ENCODE assay signal across 8 cellular contexts in the genomic region with DNA sequence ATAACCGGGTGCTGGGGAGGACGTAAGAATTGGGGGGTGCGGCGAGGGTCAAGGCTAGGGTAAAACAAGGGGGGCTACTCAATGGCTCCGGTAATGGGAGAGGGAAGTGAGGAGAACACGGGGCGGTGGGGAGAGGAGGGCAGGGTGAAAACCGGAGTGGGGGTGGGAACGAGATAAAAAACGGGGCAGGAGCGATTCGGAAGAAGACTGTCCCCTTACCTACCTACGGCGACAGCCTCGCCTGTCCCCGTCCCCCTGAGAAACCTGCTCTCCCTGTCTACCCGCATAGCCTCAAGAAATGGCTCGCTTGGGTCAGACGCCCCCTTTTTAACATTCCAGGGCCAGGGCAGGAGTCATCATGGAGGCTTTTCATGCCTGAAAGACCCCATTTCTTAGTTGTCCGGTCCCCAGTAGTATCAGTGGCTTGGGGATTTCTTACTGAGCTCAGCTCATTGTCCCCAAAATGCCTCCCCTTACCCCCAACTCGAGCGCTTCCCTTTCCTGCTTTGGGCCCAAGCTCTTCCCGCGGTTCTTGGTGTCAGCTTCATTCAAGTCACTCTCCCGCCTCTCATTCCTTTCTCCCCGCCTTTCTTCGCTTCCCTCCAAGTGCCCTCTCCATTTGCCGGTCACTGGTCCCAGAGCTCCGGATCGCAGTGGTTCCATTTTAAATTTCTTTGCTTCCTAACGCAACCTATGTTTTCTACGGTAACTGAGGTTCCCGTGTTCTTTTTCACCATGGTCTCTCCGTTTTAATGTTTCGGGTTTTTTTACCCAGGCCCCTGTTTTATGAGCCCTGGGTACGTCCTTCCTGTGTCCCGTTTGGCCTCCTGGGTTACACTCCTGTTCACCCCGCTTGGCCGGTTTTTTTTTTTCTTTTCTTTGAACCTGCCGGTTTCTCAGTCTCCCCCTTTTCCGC. TPM values are rescaled to one million over a fixed set of nuclear protein-coding genes. Genes with fewer than 3 reads are reported as not detected.
DNase-seq lines count a peak whose midpoint lies in the region; ATAC-seq and TF ChIP-seq lines count a peak whose summit lies in the region.

No MANE protein-coding gene starts in this region.

- peaks cover 32% of the 10 kb centered on the region for H3K4me1 ChIP-seq in hepatocyte (ENCODE audit: insufficient read depth)
- H3K4me1 ChIP-seq in prostate gland (replicated peaks): no peaks in the 10 kb centered on the region

- intact Hi-C loops in prostate gland (cut with DNase I): loop anchor here (5.0 kb wide), 2 partner anchors 40 to 310 kb away; a partner anchor contains a TSS

- H4K20me1 ChIP-seq in hepatocyte (ENCODE audit: insufficient read depth, poor library complexity, severe bottlenecking): no peaks in the 10 kb centered on the region

- no peaks in the 10 kb centered on the region for H3K9me2 ChIP-seq in hepatocyte (replicated peaks; ENCODE audit: insufficient read depth)

- TF ChIP-seq POLR2A in prostate gland (IDR thresholded peaks at IDR 0.05): no peak

- H2AFZ ChIP-seq in hepatocyte: peak overlapping the region; percentile 80

- no peaks in the 10 kb centered on the region for H3K36me3 ChIP-seq in hepatocyte (replicated peaks; ENCODE audit: insufficient read depth, low read depth)
- no peaks in the 10 kb centered on the region for H3K36me3 ChIP-seq in prostate gland

- CTCF ChIA-PET in AG04449 (lab: Yijun Ruan, JAX): interaction anchor here (2.3 kb wide), 1 partner anchor 59 kb away, joined by 7 read pairs; no protein-coding TSS in a partner anchor

- POLR2A ChIA-PET in AG04449 (lab: Yijun Ruan, JAX): interaction anchor here (0.6 to 1.0 kb wide), 3 partner anchors 63 to 1739 kb away, joined by 3 to 5 read pairs (median 3); a partner anchor contains a TSS

- WGBS in hepatocyte (ENCODE audit: low lambda C conversion rate, missing lambda C conversion rate): 3% methylated on average over 29 of the region's 41 CpGs
- under 1% methylated on average over 41 of the region's 41 CpGs for WGBS in prostate gland

- H3K9me3 ChIP-seq in hepatocyte (ENCODE audit: low read depth): no peaks in the 10 kb centered on the region
- H3K9me3 ChIP-seq in prostate gland: no peaks in the 10 kb centered on the region

- no peak for DNase-seq in AG04449 (ENCODE audit: low read depth, low spot score)
- peak; percentile 59 for DNase-seq in GM10266 (ENCODE audit: extremely low spot score)
- peak; percentile 43 to 71 for DNase-seq in NCI-H526 (lab: John Stamatoyannopoulos, UW)
- peak; percentile 71 for DNase-seq in astrocyte of the hippocampus (ENCODE audit: low read depth, low spot score)
- DNase-seq in hepatocyte (ENCODE audit: low spot score): peak; percentile 62
- peak; percentile 43 for DNase-seq in prostate gland (ENCODE audit: low spot score)

- H3K4me2 ChIP-seq in hepatocyte: peak overlapping the region; percentile 98

- H3K79me2 ChIP-seq in hepatocyte: peaks cover 40% of the 10 kb centered on the region

- TF ChIP-seq CTCF in AG04449 (IDR thresholded peaks at IDR 0.05; ENCODE audit: insufficient read depth, low read length, missing control alignments) (no peak), GM10266 (IDR thresholded peaks at IDR 0.05; ENCODE audit: control insufficient read depth, insufficient read depth, low read depth, missing control alignments) (no peak), hepatocyte (IDR thresholded peaks at IDR 0.05; ENCODE audit: poor library complexity) (no peak), prostate gland (IDR thresholded peaks at IDR 0.05) (no peak)

- H3K27me3 ChIP-seq in hepatocyte: no peaks in the 10 kb centered on the region
- H3K27me3 ChIP-seq in prostate gland (replicated peaks; ENCODE audit: insufficient read depth): no peaks in the 10 kb centered on the region

- H3K27ac ChIP-seq in hepatocyte: peak overlapping the region; percentile 98
- peak overlapping the region; percentile 99 for H3K27ac ChIP-seq in prostate gland

- no peak for ATAC-seq in HG03097 (IDR thresholded peaks at IDR 0.05; ENCODE audit: low FRiP score, unreplicated experiment)
- ATAC-seq in HG02885 (IDR thresholded peaks at IDR 0.05; ENCODE audit: poor library complexity, unreplicated experiment): no peak

- H3K4me3 ChIP-seq in AG04449 (ENCODE audit: low read depth, low read length) (peak overlapping the region; percentile 82), hepatocyte (peak overlapping the region; percentile 80), prostate gland (peak overlapping the region; percentile 81 to 89)

RNA-seq across cellular contexts. Expression of a gene that starts 1.2 kb away (rescaled TPM):
- total RNA-seq in hepatocyte (86.2 and 99.5 TPM in 2 replicates), prostate gland (10 to 100 TPM; 41.3 to 99.2 TPM)
- polyA plus RNA-seq in hepatocyte: 45.4 and 51.5 TPM in 2 replicates

RNA-seq across cellular contexts. Expression of a gene that starts 41.7 kb away (rescaled TPM):
- total RNA-seq in hepatocyte: 21.0 and 22.8 TPM in 2 replicates
- polyA plus RNA-seq in hepatocyte: 12.0 and 14.6 TPM in 2 replicates
- 10 to 100 TPM; 39.8 to 49.5 TPM for total RNA-seq in prostate gland

RNA-seq across cellular contexts. Expression of a gene that starts 45.6 kb away (rescaled TPM):
- total RNA-seq in hepatocyte (16.3 and 18.6 TPM in 2 replicates), prostate gland (10 to 100 TPM; 18.9 to 26.3 TPM)
- polyA plus RNA-seq in hepatocyte: 12.6 and 17.3 TPM in 2 replicates
